ENCODE assay signal across 31 cellular contexts in the genomic region with DNA sequence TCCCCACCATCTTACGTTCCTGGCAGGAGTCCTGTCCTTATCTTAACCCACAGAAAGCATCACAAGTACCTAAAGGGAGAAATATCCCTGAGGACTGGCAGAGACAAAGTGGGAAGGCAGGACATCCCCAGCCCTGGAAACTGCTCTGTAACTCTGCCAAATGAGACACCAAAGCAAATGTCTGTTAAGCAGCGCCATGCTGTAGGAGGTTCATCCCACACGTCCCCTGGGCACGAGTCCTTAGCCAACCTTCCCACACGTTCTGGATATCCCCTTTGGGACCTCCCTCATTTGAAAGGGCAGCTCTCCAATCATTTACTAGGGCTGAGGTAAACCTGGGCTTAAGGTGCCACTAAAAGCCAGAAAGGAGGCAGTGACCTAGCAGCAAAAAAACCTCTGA.
"Had no signal": no experiment of that assay in that cellular context is flagged by ENCODE, and none has a peak within 500 bp of the region (broad histone marks: within the 10 kb centered on the region; RNA-seq: fewer than 3 reads in every experiment).

No MANE protein-coding gene starts in this region.

- ATAC-seq: activated CD4-positive, alpha-beta T cell treated with anti-CD3 and anti-CD28 coated beads for 36 hours; activated CD4-positive, CD25-positive, alpha-beta regulatory T cell treated with anti-CD3 and anti-CD28 coated beads, Interleukin-2, amount 50 U/mL, for 24 hours; activated naive CD4-positive, alpha-beta T cell treated with anti-CD3 and anti-CD28 coated beads, Interleukin-2, amount 50 U/mL, for 72 hours; activated T-cell treated with anti-CD3 and anti-CD28 coated beads, Interleukin-2, amount 50 U/mL, for 4 hours; body of pancreas; Panc1; WTC11 had no signal

- H3K9me3 ChIP-seq: body of pancreas had no signal

- H3K36me3 ChIP-seq: adrenal gland, breast epithelium, SJCRH30 had no signal

- H3K27ac Mint-ChIP-seq: activated CD4-positive, alpha-beta T cell treated with anti-CD3 and anti-CD28 coated beads for 36 hours; activated CD4-positive, alpha-beta T cell treated with anti-CD3 and anti-CD28 coated beads, Interleukin-2, amount 10 ng/mL, durations not matched to agents 7 days and 5 days; activated naive CD4-positive, alpha-beta T cell treated with anti-CD3 and anti-CD28 coated beads for 36 hours; activated T-helper 1 cell treated with anti-CD3 and anti-CD28 coated beads, Interleukin-12 subunit alpha, Interleukin-12 subunit beta, Interleukin-2, Interleukin-4 antibody, amounts not matched to agents 30 ng/mL and 10 ng/mL and 1 ng/mL, durations not matched to agents 14 hours and 24 hours and 36 hours; WTC11 had no signal

- H3K27ac ChIP-seq: adrenal gland, body of pancreas, breast epithelium, KMS-11, SJCRH30, SK-N-MC had no signal

- H3K4me2 ChIP-seq: KMS-11 had no signal

- H3K9ac ChIP-seq: KMS-11 had no signal

- H3K27me3 ChIP-seq: adrenal gland, body of pancreas, breast epithelium, SJCRH30 had no signal

- DNase-seq: activated CD4-positive, alpha-beta T cell treated with anti-CD3 and anti-CD28 coated beads for 36 hours; activated CD4-positive, alpha-beta T cell treated with anti-CD3 and anti-CD28 coated beads, Interleukin-2, amount 10 ng/mL, durations not matched to agents 7 days and 5 days; activated CD4-positive, alpha-beta T cell treated with anti-CD3 and anti-CD28 coated beads, Interleukin-2, amount 50 U/mL, for 48 hours; activated CD8-positive, alpha-beta memory T cell treated with anti-CD3 and anti-CD28 coated beads, Interleukin-2, amount 50 U/mL, for 4 hours; activated gamma-delta T cell treated with Interleukin-2 at 50 U/mL for 16 hours; activated naive CD4-positive, alpha-beta T cell treated with anti-CD3 and anti-CD28 coated beads for 36 hours; activated T-cell treated with anti-CD3 and anti-CD28 coated beads for 4 hours; activated T-cell treated with anti-CD3 and anti-CD28 coated beads, Interleukin-2, amount 50 U/mL, for 4 hours; adrenal gland; body of pancreas; MM.1S; NCI-H1092; NCI-H1436 treated with DMSO at 0.1 percent for 48 hours; NCI-H1694 treated with DMSO at 0.1 percent for 48 hours; NCI-H2029; NCI-H2107; NCI-H226; NCI-H446 treated with DMSO at 0.1 percent for 48 hours; NCI-H524; NCI-H69; SHP77; SJCRH30; T1000 had no signal

- H3K27me3 Mint-ChIP-seq: activated CD4-positive, alpha-beta T cell treated with anti-CD3 and anti-CD28 coated beads for 36 hours; activated CD4-positive, alpha-beta T cell treated with anti-CD3 and anti-CD28 coated beads, Interleukin-2, amount 10 ng/mL, durations not matched to agents 7 days and 5 days had no signal

- H3K4me3 Mint-ChIP-seq: activated CD4-positive, alpha-beta T cell treated with anti-CD3 and anti-CD28 coated beads for 36 hours; activated CD4-positive, alpha-beta T cell treated with anti-CD3 and anti-CD28 coated beads, Interleukin-2, amount 10 ng/mL, durations not matched to agents 7 days and 5 days; activated naive CD4-positive, alpha-beta T cell treated with anti-CD3 and anti-CD28 coated beads for 36 hours; activated T-cell treated with anti-CD3 and anti-CD28 coated beads, Interleukin-2, amount 50 U/mL, for 4 hours; activated T-helper 1 cell treated with anti-CD3 and anti-CD28 coated beads, Interleukin-12 subunit alpha, Interleukin-12 subunit beta, Interleukin-2, Interleukin-4 antibody, amounts not matched to agents 30 ng/mL and 10 ng/mL and 1 ng/mL, durations not matched to agents 14 hours and 24 hours and 36 hours; WTC11 had no signal

- H3K4me1 ChIP-seq: adrenal gland, body of pancreas, breast epithelium, SJCRH30 had no signal

- H3K4me3 ChIP-seq: adrenal gland, body of pancreas, breast epithelium, SJCRH30, SK-N-MC had no signal

- H3K4me1 Mint-ChIP-seq: activated CD4-positive, alpha-beta T cell treated with anti-CD3 and anti-CD28 coated beads for 36 hours; activated CD4-positive, alpha-beta T cell treated with anti-CD3 and anti-CD28 coated beads, Interleukin-2, amount 10 ng/mL, durations not matched to agents 7 days and 5 days; WTC11 had no signal
